Comparison of ENCODE assay signal across 8 cellular contexts in the genomic region with DNA sequence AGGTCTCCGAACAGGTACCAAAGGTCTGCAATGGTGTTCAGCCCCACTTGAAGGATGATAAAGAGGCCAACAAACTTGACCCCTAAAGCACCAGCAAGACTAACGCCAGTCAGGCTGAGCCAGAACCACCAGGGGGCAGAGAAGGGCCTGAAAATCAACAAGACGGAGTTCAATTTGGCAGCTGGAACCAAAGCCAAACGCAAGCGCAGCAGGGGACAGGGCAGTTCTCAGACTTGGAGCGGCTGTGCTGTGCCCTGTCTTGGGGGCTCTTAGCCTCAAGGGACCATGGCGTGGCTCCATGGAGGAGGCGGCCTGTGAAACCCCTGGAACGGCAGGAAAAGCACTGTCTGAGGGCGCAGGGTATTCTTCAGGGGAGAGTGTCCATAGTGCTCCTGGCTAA. TPM values are rescaled to one million over a fixed set of nuclear protein-coding genes. Genes with fewer than 3 reads are reported as not detected.
DNase-seq lines count a peak whose midpoint lies in the region; TF ChIP-seq lines count a peak whose summit lies in the region.

No MANE protein-coding gene starts in this region.

- H3K4me1 ChIP-seq in Karpas-422 (ENCODE audit: low read length) = no peaks in the 10 kb centered on the region
- peaks cover 0 to 24% (median 3%) of the 10 kb centered on the region in 4 donors for H3K4me1 ChIP-seq in sigmoid colon

- TF ChIP-seq EP300 in sigmoid colon (IDR thresholded peaks at IDR 0.05) = no peak

- TF ChIP-seq POLR2A in sigmoid colon (IDR thresholded peaks at IDR 0.05) = no peak

- no peaks in the 10 kb centered on the region for H3F3A ChIP-seq in SU-DHL-6 (ENCODE audit: insufficient read depth)

- H2AFZ ChIP-seq in Karpas-422 (ENCODE audit: low read length) = no peak overlapping the region
- no peak overlapping the region for H2AFZ ChIP-seq in SU-DHL-6 (ENCODE audit: low read depth, low read length, severe bottlenecking)

- H3K27ac ChIP-seq in Karpas-422 (ENCODE audit: low read length) = no peak overlapping the region
- H3K27ac ChIP-seq in SU-DHL-6 (ENCODE audit: low read depth, low read length) = no peak overlapping the region
- no peak overlapping the region for H3K27ac ChIP-seq in sigmoid colon

- 41 to 52% methylated on average over 10 of the region's 10 CpGs for WGBS in sigmoid colon, 2 donors

- no peaks in the 10 kb centered on the region for H3K9me2 ChIP-seq in Karpas-422 (replicated peaks; ENCODE audit: insufficient read depth, low read length)
- H3K9me2 ChIP-seq in SU-DHL-6 (replicated peaks; ENCODE audit: insufficient read depth, low read length) = no peaks in the 10 kb centered on the region

- DNase-seq in GM06990 (ENCODE audit: extremely low read depth, insufficient read length) (peak; percentile 34), Karpas-422 (peak; percentile 94), astrocyte of the hippocampus (ENCODE audit: low read depth, low spot score) (peak; percentile 92), hippocampal formation (lab: John Stamatoyannopoulos, UW) (peak; percentile 83 to 89), sigmoid colon (peak; percentile 83), LoVo (ENCODE audit: low spot score) (no peak), DMS153 treated with DMSO at 0.1 percent for 48 hours (lab: John Stamatoyannopoulos, UW; ENCODE audit: unreplicated experiment) (no peak)

- no peaks in the 10 kb centered on the region for H3K27me3 ChIP-seq in GM06990 (replicated peaks; ENCODE audit: control insufficient read depth, insufficient read depth, low read length)
- H3K27me3 ChIP-seq in Karpas-422 (ENCODE audit: low read length) = no peaks in the 10 kb centered on the region
- H3K27me3 ChIP-seq in SU-DHL-6 (ENCODE audit: low read length) = no peaks in the 10 kb centered on the region
- H3K27me3 ChIP-seq in sigmoid colon = no peaks in the 10 kb centered on the region

- H4K20me1 ChIP-seq in Karpas-422 (ENCODE audit: insufficient read depth, low read depth, low read length) (no peaks in the 10 kb centered on the region), SU-DHL-6 (ENCODE audit: low read depth, low read length) (no peaks in the 10 kb centered on the region)

- H3K9ac ChIP-seq in Karpas-422 (ENCODE audit: low read length) (no peak overlapping the region), SU-DHL-6 (ENCODE audit: low read length) (no peak overlapping the region)

- H3K79me2 ChIP-seq in Karpas-422 (ENCODE audit: low read length) = no peaks in the 10 kb centered on the region
- no peaks in the 10 kb centered on the region for H3K79me2 ChIP-seq in SU-DHL-6 (ENCODE audit: insufficient read depth, low read length)

- H3K4me2 ChIP-seq in Karpas-422 (ENCODE audit: low read depth, low read length, poor library complexity, severe bottlenecking) = no peak overlapping the region
- H3K4me2 ChIP-seq in SU-DHL-6 (ENCODE audit: low read depth, low read length, poor library complexity, severe bottlenecking) = no peak overlapping the region

- intact Hi-C loops in sigmoid colon (cut with DNase I) = loop anchor here (2.0 kb wide), 1 partner anchor 16 kb away; no protein-coding TSS in a partner anchor

- no peaks in the 10 kb centered on the region for H3K36me3 ChIP-seq in GM06990 (ENCODE audit: control insufficient read depth, insufficient read depth, low read length)
- H3K36me3 ChIP-seq in Karpas-422 (ENCODE audit: insufficient read depth, low read length) = no peaks in the 10 kb centered on the region; the same call in 1 of the 2 replicates
- no peaks in the 10 kb centered on the region for H3K36me3 ChIP-seq in SU-DHL-6 (ENCODE audit: low read length)
- H3K36me3 ChIP-seq in sigmoid colon = peaks cover 6 to 82% (median 13%) of the 10 kb centered on the region in 4 donors

- H3K4me3 ChIP-seq in GM06990 (replicated peaks; ENCODE audit: low read depth, low read length) (no peak overlapping the region), Karpas-422 (ENCODE audit: low read length) (no peak overlapping the region), SU-DHL-6 (ENCODE audit: insufficient read depth, low read length, poor library complexity, severe bottlenecking) (no peak overlapping the region), sigmoid colon (no peak overlapping the region)

- TF ChIP-seq CTCF in GM06990 (IDR thresholded peaks at IDR 0.05; ENCODE audit: insufficient read depth, low read length, poor library complexity, severe bottlenecking) (peak; percentile 90), SU-DHL-6 (IDR thresholded peaks at IDR 0.05; ENCODE audit: insufficient read depth, low read length, poor library complexity, severe bottlenecking) (peak; percentile 87), sigmoid colon (IDR thresholded peaks at IDR 0.05) (peak; percentile 40 to 72 (median 61))

- no peaks in the 10 kb centered on the region for H3K9me3 ChIP-seq in Karpas-422 (ENCODE audit: low read length)
- no peaks in the 10 kb centered on the region for H3K9me3 ChIP-seq in SU-DHL-6 (ENCODE audit: insufficient read depth, low read length)
- no peaks in the 10 kb centered on the region for H3K9me3 ChIP-seq in sigmoid colon

RNA-seq across cellular contexts. Expression of a gene that starts 19.6 kb away (rescaled TPM):
- 24.0 and 30.4 TPM in 2 replicates for total RNA-seq in Karpas-422 (2014; rRNA removed; shearing (Covaris generic); ENCODE audit: low replicate concordance)
- 10 to 100 TPM; 10.5 to 21.0 (median 16.4) TPM for total RNA-seq in sigmoid colon
- polyA plus RNA-seq in sigmoid colon = 10 to 100 TPM in 1 of 3 donors, 1 to 10 TPM in 2; 3.6 to 16.8 (median 5.1) TPM

RNA-seq across cellular contexts. Expression of a gene that starts 19.7 kb away (rescaled TPM):
- 44.8 and 55.3 TPM in 2 replicates for total RNA-seq in Karpas-422 (2014; rRNA removed; shearing (Covaris generic); ENCODE audit: low replicate concordance)
- 10 to 100 TPM in 1 of 4 donors, 1 to 10 TPM in 3; 5.4 to 20.7 (median 9.7) TPM for total RNA-seq in sigmoid colon
- polyA plus RNA-seq in sigmoid colon = 10 to 100 TPM; 37.0 to 42.6 (median 42.3) TPM

RNA-seq across cellular contexts. Expression of a gene that starts 30.1 kb away (rescaled TPM):
- total RNA-seq in Karpas-422 (2014; rRNA removed; shearing (Covaris generic); ENCODE audit: low replicate concordance) = not detected in 2 replicates
- 1 to 10 TPM; 3.5 to 10.0 (median 9.5) TPM for total RNA-seq in sigmoid colon
- polyA plus RNA-seq in sigmoid colon = 1 to 10 TPM in 1 of 3 donors, not detected in 2; 1.9 TPM

Comparison
In these comparisons a context has a peak if more than half of its experiments do, and no peak if none do; other contexts are left out.
1. DNase-seq: peak in GM06990 (single experiment), Karpas-422 (single experiment), astrocyte of the hippocampus (single experiment), hippocampal formation (2 of 2) and sigmoid colon (single experiment); none in LoVo (single experiment) and DMS153 treated with DMSO at 0.1 percent for 48 hours (single experiment).
2. Peak in every context shown above with its lines, with median percentiles within 50 percentile points of each other: CTCF ChIP-seq.